ENCODE assay signal across 1 cellular context in the genomic region with DNA sequence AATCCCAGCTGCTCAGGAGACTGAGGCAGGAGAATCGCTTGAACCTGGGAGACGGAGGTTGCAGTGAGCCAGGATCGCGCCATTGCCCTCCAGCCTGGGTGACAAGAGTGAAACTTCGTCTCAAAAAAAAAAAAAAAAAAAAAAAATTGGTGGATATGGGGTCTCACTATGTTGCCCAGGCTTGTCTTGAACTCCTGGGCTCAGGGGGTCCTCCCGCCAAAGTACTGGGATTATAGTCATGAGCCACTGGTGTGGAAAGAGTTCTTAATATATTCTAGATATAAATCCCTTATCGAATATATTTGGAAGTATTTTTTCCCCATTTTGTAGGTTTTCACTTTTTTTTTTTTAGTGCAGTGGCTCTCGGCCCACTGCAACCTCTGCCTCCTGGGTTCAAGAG.
A peak's percentile ranks its signal among the peaks of the same experiment; 100 is the strongest.
TF ChIP-seq lines count a peak whose summit lies in the region.

No MANE protein-coding gene starts in this region.

TF ChIP-seq in HEK293, 187 proteins besides CTCF, POLR2A, EP300 and RAD21:
- peak; percentile 85 for TF ChIP-seq ZNF121 (tag by site-specific recombination; IDR thresholded peaks at IDR 0.05)
